Comparison of ENCODE assay signal across 14 cellular contexts in the genomic region with DNA sequence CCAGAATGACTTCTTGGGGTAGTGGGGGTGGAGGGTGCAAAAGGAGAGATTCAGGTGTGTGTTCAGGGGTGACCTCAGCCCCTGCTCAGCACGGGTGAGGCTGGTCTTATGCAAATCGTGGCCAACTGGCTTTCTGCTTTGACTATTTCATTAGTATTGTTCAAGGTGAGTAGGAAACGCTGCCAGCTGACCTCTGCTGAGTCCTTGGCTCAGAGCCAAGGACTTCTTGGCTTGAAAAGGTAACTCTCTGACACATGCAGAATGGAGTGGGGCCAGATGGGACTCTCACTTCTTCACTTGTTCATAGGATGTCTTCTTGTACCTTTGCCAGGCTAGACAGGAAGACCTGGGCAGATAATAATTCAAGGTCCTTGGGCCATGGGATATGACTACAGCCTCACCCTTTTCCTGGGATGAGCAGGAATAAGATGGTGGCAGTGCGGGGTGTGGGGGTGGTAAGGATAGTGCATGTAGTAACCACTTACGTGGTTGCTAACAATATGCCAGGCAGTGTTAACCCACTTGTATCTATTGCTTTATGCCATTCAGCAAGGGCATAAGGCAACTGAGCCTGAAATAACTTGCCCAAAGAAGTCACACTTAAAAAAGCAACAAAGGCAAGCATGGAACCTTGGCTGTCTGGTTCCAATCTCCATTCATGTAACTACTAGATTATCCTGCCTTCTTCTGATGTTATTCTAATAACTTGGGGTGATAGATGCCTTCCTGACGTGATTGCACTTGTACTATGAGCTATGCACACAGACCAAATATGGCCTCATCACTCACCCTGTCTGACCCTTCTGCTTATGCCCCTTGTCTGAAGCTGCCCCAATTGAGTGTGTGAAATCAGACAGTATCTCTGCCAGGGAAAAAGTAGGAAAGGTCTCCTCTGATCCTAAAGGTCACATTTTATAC.
DNase-seq lines count a peak whose midpoint lies in the region; ATAC-seq, FAIRE-seq and TF ChIP-seq lines count a peak whose summit lies in the region.
"Had no signal": no experiment of that assay in that cellular context is flagged by ENCODE, and none has a peak within 500 bp of the region (broad histone marks: within the 10 kb centered on the region; RNA-seq: fewer than 3 reads in every experiment).

No MANE protein-coding gene starts in this region.

- H3K27ac ChIP-seq in 22Rv1 (peak overlapping the region; percentile 89), MM.1S (ENCODE audit: low read length) (peak overlapping the region; percentile 63; the same call in 1 of the 2 replicates), OCI-LY1 (ENCODE audit: low read depth, low read length, poor library complexity, severe bottlenecking) (peak overlapping the region; percentile 86), keratinocyte (ENCODE audit: control insufficient read depth, insufficient read depth, low read length) (no peak overlapping the region)
- H3K27ac ChIP-seq: testis had no signal

- H3K4me3 ChIP-seq in MM.1S (ENCODE audit: low read length) (no peak overlapping the region), OCI-LY1 (ENCODE audit: low read depth, low read length, poor library complexity, severe bottlenecking) (no peak overlapping the region), keratinocyte (ENCODE audit: control insufficient read depth in 2 of 3, extremely low read depth in 1 of 3, insufficient read depth in 2 of 3, low read depth in 1 of 3, low read length in 3 of 3) (no peak overlapping the region)
- H3K4me3 ChIP-seq: lung, testis had no signal

- no peaks in the 10 kb centered on the region for H3K9me1 ChIP-seq in keratinocyte (ENCODE audit: control insufficient read depth, extremely low read depth, insufficient read depth, low read length)

- H3K4me2 ChIP-seq in MM.1S (ENCODE audit: low read depth, low read length): peak overlapping the region; percentile 19; the same call in 1 of the 2 replicates
- H3K4me2 ChIP-seq in OCI-LY1 (ENCODE audit: low read length): peak overlapping the region; percentile 32; the same call in 1 of the 2 replicates
- H3K4me2 ChIP-seq in keratinocyte (ENCODE audit: control insufficient read depth, extremely low read depth, insufficient read depth, low read depth, low read length): peak overlapping the region; percentile 18

- no peaks in the 10 kb centered on the region for H3K79me2 ChIP-seq in MM.1S (ENCODE audit: low read length)
- H3K79me2 ChIP-seq in OCI-LY1 (ENCODE audit: insufficient read depth, low read length): no peaks in the 10 kb centered on the region
- H3K79me2 ChIP-seq in keratinocyte (ENCODE audit: control insufficient read depth, insufficient read depth, low read length): no peaks in the 10 kb centered on the region

- H2AFZ ChIP-seq in MM.1S (ENCODE audit: low read length) (peak overlapping the region; percentile 35; the same call in 1 of the 2 replicates), OCI-LY1 (ENCODE audit: low read length) (no peak overlapping the region), keratinocyte (ENCODE audit: control insufficient read depth, low read length) (no peak overlapping the region)

- dilution Hi-C loops in keratinocyte (cut with MboI; ENCODE audit: extremely low pct_ligation_motif_present, low sequenced_read_pairs): no loop called here

- ATAC-seq in HG03159 (IDR thresholded peaks at IDR 0.05; ENCODE audit: unreplicated experiment): no peak

- H3K27me3 ChIP-seq in MM.1S (replicated peaks; ENCODE audit: insufficient read depth, low read length) (no peaks in the 10 kb centered on the region), OCI-LY1 (ENCODE audit: insufficient read depth, low read length) (no peaks in the 10 kb centered on the region), keratinocyte (ENCODE audit: control insufficient read depth, extremely low read depth, insufficient read depth, low read length) (no peaks in the 10 kb centered on the region)
- H3K27me3 ChIP-seq: testis had no signal

- H3F3A ChIP-seq in MM.1S (ENCODE audit: insufficient read depth, low read length) (peaks cover 20% of the 10 kb centered on the region), OCI-LY1 (ENCODE audit: insufficient read depth, low read length) (no peaks in the 10 kb centered on the region)

- no peaks in the 10 kb centered on the region for H4K20me1 ChIP-seq in MM.1S (ENCODE audit: insufficient read depth, low read length)
- H4K20me1 ChIP-seq in OCI-LY1 (ENCODE audit: insufficient read depth, low read length): no peaks in the 10 kb centered on the region
- no peaks in the 10 kb centered on the region for H4K20me1 ChIP-seq in keratinocyte (ENCODE audit: control insufficient read depth, extremely low read depth, insufficient read depth, low read length)

- H3K9me2 ChIP-seq in MM.1S (replicated peaks; ENCODE audit: insufficient read depth, low read length): no peaks in the 10 kb centered on the region
- H3K9me2 ChIP-seq in OCI-LY1 (ENCODE audit: low read depth, low read length): no peaks in the 10 kb centered on the region

- TF ChIP-seq CTCF in 22Rv1 (IDR thresholded peaks at IDR 0.05) (no peak), MM.1S (IDR thresholded peaks at IDR 0.05; ENCODE audit: low read length) (no peak), OCI-LY1 (IDR thresholded peaks at IDR 0.05; ENCODE audit: low read length) (no peak), keratinocyte (optimal IDR thresholded peaks at IDR 0.05 in 1 of 3, IDR thresholded peaks at IDR 0.05 in 1 of 3, conservative IDR thresholded peaks at IDR 0.05 in 1 of 3; ENCODE audit: extremely low read depth in 1 of 3, insufficient read depth in 2 of 3, low read length in 3 of 3) (no peak)

- H3K4me1 ChIP-seq in MM.1S (ENCODE audit: low read length) (peaks cover 26% of the 10 kb centered on the region), OCI-LY1 (ENCODE audit: insufficient read depth, low read length, severe bottlenecking) (peaks cover 43% of the 10 kb centered on the region), keratinocyte (ENCODE audit: control insufficient read depth, extremely low read depth, insufficient read depth, low read length) (peaks cover 9% of the 10 kb centered on the region)
- H3K4me1 ChIP-seq: testis had no signal

- FAIRE-seq in keratinocyte (lab: Jason Lieb, UNC): peak; percentile 5

- no peaks in the 10 kb centered on the region for H3K9me3 ChIP-seq in MM.1S (replicated peaks; ENCODE audit: insufficient read depth, low read length)
- H3K9me3 ChIP-seq in OCI-LY1 (ENCODE audit: low read length): no peaks in the 10 kb centered on the region
- H3K9me3 ChIP-seq in keratinocyte (ENCODE audit: control insufficient read depth, low read depth, low read length): no peaks in the 10 kb centered on the region
- H3K9me3 ChIP-seq: testis had no signal

- H3K9ac ChIP-seq in MM.1S (ENCODE audit: low read length): no peak overlapping the region
- no peak overlapping the region; the same call in 1 of the 2 replicates for H3K9ac ChIP-seq in OCI-LY1 (ENCODE audit: low read length)
- no peak overlapping the region for H3K9ac ChIP-seq in keratinocyte (ENCODE audit: control insufficient read depth, extremely low read depth, insufficient read depth, low read length)

- H3K36me3 ChIP-seq in MM.1S (replicated peaks; ENCODE audit: insufficient read depth, low read length) (no peaks in the 10 kb centered on the region), OCI-LY1 (ENCODE audit: insufficient read depth, low read length) (no peaks in the 10 kb centered on the region), keratinocyte (ENCODE audit: control insufficient read depth in 2 of 2, extremely low read depth in 1 of 2, insufficient read depth in 2 of 2, low read length in 2 of 2) (no peaks in the 10 kb centered on the region)

- DNase-seq in MM.1S: peak; percentile 94
- no peak for DNase-seq in keratinocyte (ENCODE audit: low read depth, low spot score)
- DNase-seq in NCI-H1694 treated with DMSO at 0.1 percent for 48 hours (lab: John Stamatoyannopoulos, UW): no peak
- no peak for DNase-seq in activated CD4-positive, alpha-beta T cell treated with anti-CD3 and anti-CD28 coated beads, Interleukin-2, amount 50 U/mL, for 1 hour
- DNase-seq in MV-4-11 (lab: John Stamatoyannopoulos, UW): no peak
- DNase-seq: activated naive CD8-positive, alpha-beta T cell treated with anti-CD3 and anti-CD28 coated beads, Interleukin-2, amount 10 ng/mL, durations not matched to agents 7 days and 5 days; AML-193; dermis blood vessel endothelial cell; NK-92 treated with Interleukin-12 subunit alpha and Interleukin-12 subunit beta, amount 100 ng/mL, for 24 hours; testis had no signal
